In genomic region chr12:34304546-34304945, GRCh38 we compare ENCODE assay signal across 28 cellular contexts.
"Had no signal": no experiment of that assay in that cellular context is flagged by ENCODE, and none has a peak within 500 bp of the region (broad histone marks: within the 10 kb centered on the region; RNA-seq: fewer than 3 reads in every experiment).

No MANE protein-coding gene starts in this region.

- H3K36me3 ChIP-seq: colonic mucosa, esophagus muscularis mucosa, esophagus squamous epithelium, gastrocnemius medialis, gastroesophageal sphincter, heart right ventricle had no signal

- H3K4me1 Mint-ChIP-seq: endodermal cell had no signal

- H3K4me1 ChIP-seq: colonic mucosa, esophagus muscularis mucosa, esophagus squamous epithelium, foreskin keratinocyte, gastrocnemius medialis, gastroesophageal sphincter, heart right ventricle had no signal

- H3K27ac ChIP-seq: colonic mucosa, coronary artery, dorsolateral prefrontal cortex, epithelial cell of prostate, esophagus muscularis mucosa, esophagus squamous epithelium, foreskin keratinocyte, gastrocnemius medialis, gastroesophageal sphincter, heart right ventricle had no signal

- H3K27ac Mint-ChIP-seq: dendritic cell treated with granulocyte-macrophage colony-stimulating factor and Interleukin-4, amounts not matched to agents 40 ng/mL and 50 ng/mL, for 4 days; effector memory CD8-positive, alpha-beta T cell; endodermal cell had no signal

- DNase-seq: colonic mucosa; cortex of kidney; dermis blood vessel endothelial cell; dorsolateral prefrontal cortex; effector CD4-positive, alpha-beta T cell; effector CD8-positive, alpha-beta T cell; effector memory CD4-positive, alpha-beta T cell; effector memory CD8-positive, alpha-beta T cell; endodermal cell; erythroblast; esophagus squamous epithelium; foreskin fibroblast; foreskin keratinocyte; foreskin melanocyte; gastrocnemius medialis; glutamatergic neuron; head of caudate nucleus; heart right ventricle had no signal

- ATAC-seq: effector memory CD8-positive, alpha-beta T cell; esophagus mucosa; foreskin keratinocyte; gastrocnemius medialis; gastroesophageal sphincter; heart right ventricle had no signal

- H3K9me3 ChIP-seq: colonic mucosa, gastrocnemius medialis had no signal

- H3K4me3 Mint-ChIP-seq: dendritic cell treated with granulocyte-macrophage colony-stimulating factor and Interleukin-4, amounts not matched to agents 40 ng/mL and 50 ng/mL, for 4 days; effector memory CD8-positive, alpha-beta T cell; endodermal cell had no signal

- H3K4me3 ChIP-seq: colonic mucosa, coronary artery, dorsolateral prefrontal cortex, esophagus muscularis mucosa, esophagus squamous epithelium, gastrocnemius medialis, gastroesophageal sphincter, heart right ventricle had no signal

- FAIRE-seq: colon, endometrium, endothelial cell of umbilical vein, frontal cortex had no signal

- H3K27me3 Mint-ChIP-seq: dendritic cell treated with granulocyte-macrophage colony-stimulating factor and Interleukin-4, amounts not matched to agents 40 ng/mL and 50 ng/mL, for 4 days; effector memory CD8-positive, alpha-beta T cell had no signal

- H3K27me3 ChIP-seq: colonic mucosa, esophagus squamous epithelium, foreskin keratinocyte, gastrocnemius medialis had no signal

- H3K9me3 Mint-ChIP-seq: endodermal cell had no signal
